In genomic region chr14:95504135-95505029, GRCh38 we compare ENCODE assay signal across 10 cellular contexts. TPM values are rescaled to one million over a fixed set of nuclear protein-coding genes. Genes with fewer than 3 reads are reported as not detected.
A peak's percentile ranks its signal among the peaks of the same experiment; 100 is the strongest.
DNase-seq lines count a peak whose midpoint lies in the region; ATAC-seq, FAIRE-seq and TF ChIP-seq lines count a peak whose summit lies in the region.
"Had no signal": no experiment of that assay in that cellular context is flagged by ENCODE, and none has a peak within 500 bp of the region (broad histone marks: within the 10 kb centered on the region; RNA-seq: fewer than 3 reads in every experiment).

No MANE protein-coding gene starts in this region.

- H3K27me3 ChIP-seq in astrocyte (ENCODE audit: insufficient read depth, low read length) (no peaks in the 10 kb centered on the region), H7 (ENCODE audit: control insufficient read depth, insufficient read depth, low read length) (no peaks in the 10 kb centered on the region)

- ATAC-seq in activated CD4-positive, alpha-beta T cell treated with anti-CD3 and anti-CD28 coated beads for 36 hours, result peak; percentile 82
- ATAC-seq in HG02973 (IDR thresholded peaks at IDR 0.05; ENCODE audit: unreplicated experiment), result peak; percentile 34
- ATAC-seq in HG03280 (IDR thresholded peaks at IDR 0.05; ENCODE audit: unreplicated experiment), result no peak
- ATAC-seq in GM18858 (IDR thresholded peaks at IDR 0.05; ENCODE audit: unreplicated experiment), result no peak
- ATAC-seq: GM23338 had no signal

- no peaks in the 10 kb centered on the region for H3K79me2 ChIP-seq in astrocyte (ENCODE audit: insufficient read depth, low read length)

- peak overlapping the region; percentile 49 for H3K4me3 Mint-ChIP-seq in activated CD4-positive, alpha-beta T cell treated with anti-CD3 and anti-CD28 coated beads for 36 hours
- no peak overlapping the region for H3K4me3 Mint-ChIP-seq in astrocyte (ENCODE audit: unreplicated experiment)
- H3K4me3 Mint-ChIP-seq: GM23338 had no signal

- H3K27me3 Mint-ChIP-seq in activated CD4-positive, alpha-beta T cell treated with anti-CD3 and anti-CD28 coated beads for 36 hours, result no peaks in the 10 kb centered on the region
- peaks cover 21% of the 10 kb centered on the region for H3K27me3 Mint-ChIP-seq in astrocyte (ENCODE audit: low read depth, unreplicated experiment)

- H3K36me3 ChIP-seq in astrocyte (ENCODE audit: insufficient read depth, low read length), result no peaks in the 10 kb centered on the region
- H3K36me3 ChIP-seq in H7 (replicated peaks; ENCODE audit: control insufficient read depth, insufficient read depth, low read length), result no peaks in the 10 kb centered on the region

- no peak for TF ChIP-seq CTCF in astrocyte (IDR thresholded peaks at IDR 0.05; ENCODE audit: insufficient read depth, low read depth, low read length)

- H3K9me3 Mint-ChIP-seq in activated CD4-positive, alpha-beta T cell treated with anti-CD3 and anti-CD28 coated beads for 36 hours (ENCODE audit: low read depth), result no peaks in the 10 kb centered on the region
- peaks cover 2% of the 10 kb centered on the region for H3K9me3 Mint-ChIP-seq in astrocyte (ENCODE audit: unreplicated experiment)
- H3K9me3 Mint-ChIP-seq: GM23338 had no signal

- peaks cover 84% of the 10 kb centered on the region for H3K4me1 Mint-ChIP-seq in activated CD4-positive, alpha-beta T cell treated with anti-CD3 and anti-CD28 coated beads for 36 hours
- H3K4me1 Mint-ChIP-seq in astrocyte (ENCODE audit: low read depth, unreplicated experiment), result peaks cover 28% of the 10 kb centered on the region
- H3K4me1 Mint-ChIP-seq: GM23338 had no signal

- no peaks in the 10 kb centered on the region for H4K20me1 ChIP-seq in astrocyte (ENCODE audit: insufficient read depth, low read length)

- no peak overlapping the region for H3K27ac ChIP-seq in astrocyte (ENCODE audit: low read depth, low read length)

- CTCF ChIA-PET in activated CD4-positive, alpha-beta T cell treated with anti-CD3 and anti-CD28 coated beads for 36 hours (lab: Charles Lee), result interaction anchor here (0.6 to 0.7 kb wide), 2 partner anchors 20 to 22 kb away, joined by 3 read pairs; no protein-coding TSS in a partner anchor

- intact Hi-C loops in activated CD4-positive, alpha-beta T cell treated with anti-CD3 and anti-CD28 coated beads for 36 hours (cut with DNase I, micrococcal nuclease), result loop anchor here in 1 of 2 experiments (1.0 kb wide), 1 partner anchor 19 kb away; no protein-coding TSS in a partner anchor

- peak overlapping the region; percentile 87 for H3K27ac Mint-ChIP-seq in activated CD4-positive, alpha-beta T cell treated with anti-CD3 and anti-CD28 coated beads for 36 hours
- no peak overlapping the region for H3K27ac Mint-ChIP-seq in astrocyte (ENCODE audit: unreplicated experiment)
- H3K27ac Mint-ChIP-seq: GM23338 had no signal

- no peak overlapping the region for H3K9ac ChIP-seq in astrocyte (ENCODE audit: low read length)

- POLR2A ChIA-PET in activated CD4-positive, alpha-beta T cell treated with anti-CD3 and anti-CD28 coated beads for 36 hours (lab: Charles Lee), result interaction anchor here (0.6 to 1.5 kb wide), 2 partner anchors 19 to 33 kb away, joined by 3 to 8 read pairs; no protein-coding TSS in a partner anchor

- peaks cover 40% of the 10 kb centered on the region for H3K4me1 ChIP-seq in astrocyte (ENCODE audit: insufficient read depth, low read length)

- no peak overlapping the region for H3K4me3 ChIP-seq in astrocyte (ENCODE audit: insufficient read depth, low read depth, low read length)
- no peak overlapping the region for H3K4me3 ChIP-seq in skeletal muscle cell (ENCODE audit: low read depth, low read length)
- no peak overlapping the region for H3K4me3 ChIP-seq in H7 (ENCODE audit: insufficient read depth, low read depth, low read length)
- H3K4me3 ChIP-seq: GM23338 had no signal

- no peaks in the 10 kb centered on the region for H3K9me3 ChIP-seq in astrocyte (ENCODE audit: insufficient read depth, low read depth, low read length)

- DNase-seq in activated CD4-positive, alpha-beta T cell treated with anti-CD3 and anti-CD28 coated beads for 36 hours, result peak; percentile 60
- no peak for DNase-seq in activated CD4-positive, alpha-beta T cell treated with anti-CD3 and anti-CD28 coated beads, Interleukin-2, amount 50 U/mL, for 1 hour
- DNase-seq in astrocyte (ENCODE audit: low read depth), result peak; percentile 66
- DNase-seq in skeletal muscle cell (ENCODE audit: low read depth), result peak; percentile 43
- no peak for DNase-seq in H7
- DNase-seq: NCI-H510A treated with DMSO at 0.1 percent for 48 hours had no signal

- peaks cover 48% of the 10 kb centered on the region for H3K36me3 Mint-ChIP-seq in activated CD4-positive, alpha-beta T cell treated with anti-CD3 and anti-CD28 coated beads for 36 hours (ENCODE audit: low read depth)
- H3K36me3 Mint-ChIP-seq in astrocyte (ENCODE audit: low read depth, unreplicated experiment), result no peaks in the 10 kb centered on the region

- no peak overlapping the region for H2AFZ ChIP-seq in astrocyte (ENCODE audit: low read depth, low read length)
- H2AFZ ChIP-seq: GM23338 had no signal

- peak overlapping the region; percentile 20 for H3K4me2 ChIP-seq in astrocyte (ENCODE audit: low read length)
- H3K4me2 ChIP-seq: GM23338 had no signal

- peak; percentile 43 for FAIRE-seq in astrocyte (lab: Jason Lieb, UNC)

RNA-seq across cellular contexts. Expression of gene SYNE3, which starts 12.1 kb away (rescaled TPM):
- total RNA-seq in activated CD4-positive, alpha-beta T cell treated with anti-CD3 and anti-CD28 coated beads for 36 hours, result 10 to 100 TPM; 27.3 to 34.2 TPM
- total RNA-seq in astrocyte, result 2.5 TPM in 2 replicates
- total RNA-seq in H7 (2014; rRNA removed; shearing (Covaris generic)), result 0.31 and 0.63 TPM in 2 replicates

RNA-seq across cellular contexts. Expression of gene GLRX5, which starts 30.5 kb away (rescaled TPM):
- total RNA-seq in activated CD4-positive, alpha-beta T cell treated with anti-CD3 and anti-CD28 coated beads for 36 hours, result 10 to 100 TPM; 37.9 to 44.1 TPM
- 50.1 and 50.5 TPM in 2 replicates for total RNA-seq in astrocyte
- 67.1 and 73.1 TPM in 2 replicates for total RNA-seq in H7 (2014; rRNA removed; shearing (Covaris generic))

Comparison
In these comparisons a context has a peak if more than half of its experiments do, and no peak if none do; other contexts are left out.
1. DNase-seq: peak in activated CD4-positive, alpha-beta T cell treated with anti-CD3 and anti-CD28 coated beads for 36 hours (single experiment), astrocyte (single experiment) and skeletal muscle cell (single experiment); none in activated CD4-positive, alpha-beta T cell treated with anti-CD3 and anti-CD28 coated beads, Interleukin-2, amount 50 U/mL, for 1 hour (single experiment) and H7 (single experiment).
2. ATAC-seq: peak in activated CD4-positive, alpha-beta T cell treated with anti-CD3 and anti-CD28 coated beads for 36 hours (single experiment) and HG02973 (single experiment); none in HG03280 (single experiment) and GM18858 (single experiment).